20 cellular contexts compared by ENCODE assay signal in genomic region chr3:74302959-74303358, GRCh38.
"Had no signal": no experiment of that assay in that cellular context is flagged by ENCODE, and none has a peak within 500 bp of the region (broad histone marks: within the 10 kb centered on the region; RNA-seq: fewer than 3 reads in every experiment).

No MANE protein-coding gene starts in this region.

- DNase-seq: activated CD8-positive, alpha-beta memory T cell treated with anti-CD3 and anti-CD28 coated beads for 24 hours; activated CD8-positive, alpha-beta memory T cell treated with anti-CD3 and anti-CD28 coated beads, Interleukin-2, amount 50 U/mL, for 4 hours; activated T-cell treated with anti-CD3 and anti-CD28 coated beads, Interleukin-2, amount 50 U/mL, for 24 hours; colonic mucosa; dorsolateral prefrontal cortex; nephron progenitor cell; nucleus accumbens; stimulated activated CD4-positive, alpha-beta T cell treated with anti-CD3 and anti-CD28 coated beads, Interleukin-2, amount 100 ng/mL, for 48 hours; stimulated activated CD8-positive, alpha-beta memory T cell treated with anti-CD3 and anti-CD28 coated beads, Interleukin-4, amount 100 ng/mL, for 48 hours; stimulated activated naive B cell treated with anti-CD40 and anti-IgM and Interleukin-4, amounts not matched to agents 10 μg/mL and 1 μg/mL and 100 μg/mL, for 72 hours; T-helper 1 cell; trophoblast cell; uterus had no signal

- ATAC-seq: activated naive CD4-positive, alpha-beta T cell treated with anti-CD3 and anti-CD28 coated beads, Interleukin-2, amount 50 U/mL, for 72 hours; activated T-helper 17 cell treated with anti-CD3 and anti-CD28 coated beads, Interleukin-2, amount 50 U/mL, for 72 hours; sciatic nerve; stimulated activated naive B cell treated with anti-CD40 and anti-IgM and Interleukin-4, amounts not matched to agents 10 μg/mL and 1 μg/mL and 100 μg/mL, for 72 hours; WTC11 had no signal

- H3K4me3 ChIP-seq: breast epithelium, colonic mucosa, dorsolateral prefrontal cortex, smooth muscle cell, uterus had no signal

- H3K9me3 ChIP-seq: breast epithelium, colonic mucosa, uterus had no signal

- H3K4me1 ChIP-seq: breast epithelium, colonic mucosa, parathyroid adenoma, uterus had no signal

- H3K27ac ChIP-seq: breast epithelium, colonic mucosa, dorsolateral prefrontal cortex, parathyroid adenoma, uterus had no signal

- H3K27me3 ChIP-seq: breast epithelium, colonic mucosa, dorsolateral prefrontal cortex, uterus had no signal

- H3K36me3 ChIP-seq: breast epithelium, colonic mucosa, uterus had no signal
